ENCODE assay signal across 7 cellular contexts in genomic region chr15:91453381-91453780, GRCh38.
A peak's percentile ranks its signal among the peaks of the same experiment; 100 is the strongest.
DNase-seq lines count a peak whose midpoint lies in the region; ATAC-seq and TF ChIP-seq lines count a peak whose summit lies in the region.
"Not testable (repeated sequence)": the region's sequence is repeated elsewhere in the genome, so short reads cannot be mapped to it uniquely, and the experiment has no call there.

No MANE protein-coding gene starts in this region.

- H3K27me3 Mint-ChIP-seq in CD8-positive, alpha-beta T cell (ENCODE audit: low read depth); T-cell; activated CD4-positive, alpha-beta T cell treated with anti-CD3 and anti-CD28 coated beads, Interleukin-2, amount 10 ng/mL, durations not matched to agents 24 days and 14 days; activated CD8-positive, alpha-beta memory T cell treated with anti-CD3 and anti-CD28 coated beads, Interleukin-2, amount 10 ng/mL, durations not matched to agents 7 days and 5 days; activated naive CD4-positive, alpha-beta T cell treated with anti-CD3 and anti-CD28 coated beads for 36 hours (ENCODE audit: low read depth); activated naive CD8-positive, alpha-beta T cell treated with anti-CD3 and anti-CD28 coated beads, Interleukin-2, amount 50 U/mL, for 24 hours; naive thymus-derived CD8-positive, alpha-beta T cell: not testable (repeated sequence)

- CTCF ChIA-PET in CD8-positive, alpha-beta T cell (lab: Charles Lee) = not testable (repeated sequence)
- CTCF ChIA-PET in T-cell (lab: Charles Lee) = interaction anchor here in 1 of 2 donors (0.7 to 1.7 kb wide), 2 partner anchors 151 to 181 kb away, joined by 3 read pairs; no protein-coding TSS in a partner anchor
- CTCF ChIA-PET in activated CD8-positive, alpha-beta memory T cell treated with anti-CD3 and anti-CD28 coated beads, Interleukin-2, amount 10 ng/mL, durations not matched to agents 7 days and 5 days (lab: Charles Lee) = interaction anchor here (1.6 to 1.7 kb wide), 2 partner anchors 16 to 150 kb away, joined by 3 to 5 read pairs; no protein-coding TSS in a partner anchor
- CTCF ChIA-PET in activated naive CD4-positive, alpha-beta T cell treated with anti-CD3 and anti-CD28 coated beads for 36 hours (lab: Charles Lee) = interaction anchor here (1.0 kb wide), 1 partner anchor 253 kb away, joined by 4 read pairs; no protein-coding TSS in a partner anchor

- not testable (repeated sequence) for H3K36me3 Mint-ChIP-seq in CD8-positive, alpha-beta T cell; T-cell; activated naive CD4-positive, alpha-beta T cell treated with anti-CD3 and anti-CD28 coated beads for 36 hours (ENCODE audit: low read depth); activated naive CD8-positive, alpha-beta T cell treated with anti-CD3 and anti-CD28 coated beads, Interleukin-2, amount 50 U/mL, for 24 hours (ENCODE audit: low read depth)
- peaks cover 26% of the 10 kb centered on the region for H3K36me3 Mint-ChIP-seq in activated CD4-positive, alpha-beta T cell treated with anti-CD3 and anti-CD28 coated beads, Interleukin-2, amount 10 ng/mL, durations not matched to agents 24 days and 14 days (ENCODE audit: low read depth)
- H3K36me3 Mint-ChIP-seq in activated CD8-positive, alpha-beta memory T cell treated with anti-CD3 and anti-CD28 coated beads, Interleukin-2, amount 10 ng/mL, durations not matched to agents 7 days and 5 days = peaks cover 21% of the 10 kb centered on the region
- H3K36me3 Mint-ChIP-seq in naive thymus-derived CD8-positive, alpha-beta T cell = peaks cover 0 to 25% (median 14%) of the 10 kb centered on the region in 3 donors

- H3K9me3 ChIP-seq in CD8-positive, alpha-beta T cell (ENCODE audit: low read length) = not testable (repeated sequence)

- intact Hi-C loops in CD8-positive, alpha-beta T cell (cut with DNase I, micrococcal nuclease); activated CD4-positive, alpha-beta T cell treated with anti-CD3 and anti-CD28 coated beads, Interleukin-2, amount 10 ng/mL, durations not matched to agents 24 days and 14 days (cut with micrococcal nuclease); activated naive CD4-positive, alpha-beta T cell treated with anti-CD3 and anti-CD28 coated beads for 36 hours (cut with micrococcal nuclease): not testable (repeated sequence)

- ATAC-seq in CD8-positive, alpha-beta T cell; T-cell (replicated peaks in 1 of 4); activated CD8-positive, alpha-beta memory T cell treated with anti-CD3 and anti-CD28 coated beads, Interleukin-2, amount 10 ng/mL, durations not matched to agents 7 days and 5 days; activated naive CD8-positive, alpha-beta T cell treated with anti-CD3 and anti-CD28 coated beads, Interleukin-2, amount 50 U/mL, for 24 hours; naive thymus-derived CD8-positive, alpha-beta T cell: not testable (repeated sequence)

- peaks cover 16% of the 10 kb centered on the region for H3K9me3 Mint-ChIP-seq in CD8-positive, alpha-beta T cell
- peaks cover 15 to 33% (median 16%) of the 10 kb centered on the region in 3 donors for H3K9me3 Mint-ChIP-seq in T-cell
- H3K9me3 Mint-ChIP-seq in activated CD4-positive, alpha-beta T cell treated with anti-CD3 and anti-CD28 coated beads, Interleukin-2, amount 10 ng/mL, durations not matched to agents 24 days and 14 days = peaks cover 36% of the 10 kb centered on the region
- peaks cover 13% of the 10 kb centered on the region for H3K9me3 Mint-ChIP-seq in activated CD8-positive, alpha-beta memory T cell treated with anti-CD3 and anti-CD28 coated beads, Interleukin-2, amount 10 ng/mL, durations not matched to agents 7 days and 5 days (ENCODE audit: low read depth)
- H3K9me3 Mint-ChIP-seq in activated naive CD4-positive, alpha-beta T cell treated with anti-CD3 and anti-CD28 coated beads for 36 hours = peaks cover 21% of the 10 kb centered on the region
- H3K9me3 Mint-ChIP-seq in activated naive CD8-positive, alpha-beta T cell treated with anti-CD3 and anti-CD28 coated beads, Interleukin-2, amount 50 U/mL, for 24 hours = peaks cover 30% of the 10 kb centered on the region
- peaks cover 3 to 49% (median 22%) of the 10 kb centered on the region in 9 donors for H3K9me3 Mint-ChIP-seq in naive thymus-derived CD8-positive, alpha-beta T cell

- peaks cover 12% of the 10 kb centered on the region for H3K4me1 ChIP-seq in CD8-positive, alpha-beta T cell (ENCODE audit: insufficient read depth, low read length)

- H3K4me1 Mint-ChIP-seq in CD8-positive, alpha-beta T cell (ENCODE audit: low read depth) = peaks cover 18% of the 10 kb centered on the region
- H3K4me1 Mint-ChIP-seq in T-cell = peaks cover 24 to 51% (median 30%) of the 10 kb centered on the region in 3 donors
- peaks cover 27% of the 10 kb centered on the region for H3K4me1 Mint-ChIP-seq in activated CD4-positive, alpha-beta T cell treated with anti-CD3 and anti-CD28 coated beads, Interleukin-2, amount 10 ng/mL, durations not matched to agents 24 days and 14 days
- peaks cover 19% of the 10 kb centered on the region for H3K4me1 Mint-ChIP-seq in activated CD8-positive, alpha-beta memory T cell treated with anti-CD3 and anti-CD28 coated beads, Interleukin-2, amount 10 ng/mL, durations not matched to agents 7 days and 5 days
- peaks cover 26% of the 10 kb centered on the region for H3K4me1 Mint-ChIP-seq in activated naive CD4-positive, alpha-beta T cell treated with anti-CD3 and anti-CD28 coated beads for 36 hours (ENCODE audit: low read depth)
- H3K4me1 Mint-ChIP-seq in activated naive CD8-positive, alpha-beta T cell treated with anti-CD3 and anti-CD28 coated beads, Interleukin-2, amount 50 U/mL, for 24 hours = peaks cover 19% of the 10 kb centered on the region
- H3K4me1 Mint-ChIP-seq in naive thymus-derived CD8-positive, alpha-beta T cell = peaks cover 15 to 39% (median 30%) of the 10 kb centered on the region in 4 donors

- not testable (repeated sequence) for H3K4me3 Mint-ChIP-seq in CD8-positive, alpha-beta T cell; activated naive CD8-positive, alpha-beta T cell treated with anti-CD3 and anti-CD28 coated beads, Interleukin-2, amount 50 U/mL, for 24 hours
- H3K4me3 Mint-ChIP-seq in T-cell = peak overlapping the region; percentile 11 to 43 (median 28)
- peak overlapping the region; percentile 68 for H3K4me3 Mint-ChIP-seq in activated CD4-positive, alpha-beta T cell treated with anti-CD3 and anti-CD28 coated beads, Interleukin-2, amount 10 ng/mL, durations not matched to agents 24 days and 14 days
- peak overlapping the region; percentile 10 for H3K4me3 Mint-ChIP-seq in activated CD8-positive, alpha-beta memory T cell treated with anti-CD3 and anti-CD28 coated beads, Interleukin-2, amount 10 ng/mL, durations not matched to agents 7 days and 5 days
- peak overlapping the region; percentile 5 for H3K4me3 Mint-ChIP-seq in activated naive CD4-positive, alpha-beta T cell treated with anti-CD3 and anti-CD28 coated beads for 36 hours
- H3K4me3 Mint-ChIP-seq in naive thymus-derived CD8-positive, alpha-beta T cell = peak overlapping the region in 9 of 10 donors; percentile 4 to 70 (median 40)

- TF ChIP-seq CTCF in CD8-positive, alpha-beta T cell (IDR thresholded peaks at IDR 0.05) = not testable (repeated sequence)

- not testable (repeated sequence) for H3K27ac ChIP-seq in CD8-positive, alpha-beta T cell (ENCODE audit: low read depth, low read length)

- peak overlapping the region; percentile 1 for H3K27ac Mint-ChIP-seq in CD8-positive, alpha-beta T cell
- H3K27ac Mint-ChIP-seq in T-cell = peak overlapping the region; percentile 82 to 84
- peak overlapping the region; percentile 20 for H3K27ac Mint-ChIP-seq in activated CD4-positive, alpha-beta T cell treated with anti-CD3 and anti-CD28 coated beads, Interleukin-2, amount 10 ng/mL, durations not matched to agents 24 days and 14 days
- peak overlapping the region; percentile 69 for H3K27ac Mint-ChIP-seq in activated CD8-positive, alpha-beta memory T cell treated with anti-CD3 and anti-CD28 coated beads, Interleukin-2, amount 10 ng/mL, durations not matched to agents 7 days and 5 days
- H3K27ac Mint-ChIP-seq in activated naive CD4-positive, alpha-beta T cell treated with anti-CD3 and anti-CD28 coated beads for 36 hours = peak overlapping the region; percentile 42
- H3K27ac Mint-ChIP-seq in activated naive CD8-positive, alpha-beta T cell treated with anti-CD3 and anti-CD28 coated beads, Interleukin-2, amount 50 U/mL, for 24 hours = peak overlapping the region; percentile 4
- peak overlapping the region; percentile 14 to 82 (median 64) for H3K27ac Mint-ChIP-seq in naive thymus-derived CD8-positive, alpha-beta T cell

- not testable (repeated sequence) for H3K36me3 ChIP-seq in CD8-positive, alpha-beta T cell (ENCODE audit: insufficient read depth, low read length)

- not testable (repeated sequence) for H3K4me3 ChIP-seq in CD8-positive, alpha-beta T cell (ENCODE audit: low read depth, low read length)

- not testable (repeated sequence) for H3K27me3 ChIP-seq in CD8-positive, alpha-beta T cell (ENCODE audit: insufficient read depth, low read length)

- DNase-seq in CD8-positive, alpha-beta T cell; T-cell; activated CD8-positive, alpha-beta memory T cell treated with anti-CD3 and anti-CD28 coated beads, Interleukin-2, amount 10 ng/mL, durations not matched to agents 7 days and 5 days; activated naive CD4-positive, alpha-beta T cell treated with anti-CD3 and anti-CD28 coated beads for 36 hours; activated naive CD8-positive, alpha-beta T cell treated with anti-CD3 and anti-CD28 coated beads, Interleukin-2, amount 50 U/mL, for 24 hours: not testable (repeated sequence)
- DNase-seq in activated CD4-positive, alpha-beta T cell treated with anti-CD3 and anti-CD28 coated beads, Interleukin-2, amount 10 ng/mL, durations not matched to agents 24 days and 14 days = peak; percentile 70
- DNase-seq in naive thymus-derived CD8-positive, alpha-beta T cell = peak in 2 of 10 donors; percentile 24 to 50

- POLR2A ChIA-PET in CD8-positive, alpha-beta T cell (lab: Charles Lee); T-cell (lab: Charles Lee): not testable (repeated sequence)
- POLR2A ChIA-PET in naive thymus-derived CD8-positive, alpha-beta T cell (lab: Charles Lee) = interaction anchor here (0.7 kb wide), 1 partner anchor 25 kb away, joined by 3 read pairs; no protein-coding TSS in a partner anchor

Comparison
In these comparisons a context has a peak if more than half of its experiments do, and no peak if none do; other contexts are left out.
1. H3K27ac Mint-ChIP-seq: peak in every context shown above with its lines; median percentile 83 in T-cell; 69 in activated CD8-positive, alpha-beta memory T cell treated with anti-CD3 and anti-CD28 coated beads, Interleukin-2, amount 10 ng/mL, durations not matched to agents 7 days and 5 days; 64 in naive thymus-derived CD8-positive, alpha-beta T cell; 42 in activated naive CD4-positive, alpha-beta T cell treated with anti-CD3 and anti-CD28 coated beads for 36 hours; 20 in activated CD4-positive, alpha-beta T cell treated with anti-CD3 and anti-CD28 coated beads, Interleukin-2, amount 10 ng/mL, durations not matched to agents 24 days and 14 days; 4 in activated naive CD8-positive, alpha-beta T cell treated with anti-CD3 and anti-CD28 coated beads, Interleukin-2, amount 50 U/mL, for 24 hours; 1 in CD8-positive, alpha-beta T cell.